In genomic region chr1:39103321-39104157, GRCh38 we compare ENCODE assay signal across 8 cellular contexts.
A peak's percentile ranks its signal among the peaks of the same experiment; 100 is the strongest.
DNase-seq lines count a peak whose midpoint lies in the region; ATAC-seq, FAIRE-seq and TF ChIP-seq lines count a peak whose summit lies in the region.

No MANE protein-coding gene starts in this region.

- CTCF ChIA-PET in CD4-positive, alpha-beta T cell (lab: Charles Lee) = interaction anchor here (0.8 to 1.8 kb wide), 4 partner anchors 88 to 307 kb away, joined by 4 to 7 read pairs (median 5); no protein-coding TSS in a partner anchor

- H3K27me3 Mint-ChIP-seq in CD4-positive, alpha-beta T cell = no peaks in the 10 kb centered on the region

- no peaks in the 10 kb centered on the region for H3K36me3 Mint-ChIP-seq in CD4-positive, alpha-beta T cell (ENCODE audit: low read depth)

- H3K9ac ChIP-seq in HUES48 (ENCODE audit: low read depth, low read length) = peak overlapping the region; percentile 91

- no peaks in the 10 kb centered on the region for H3K27me3 ChIP-seq in CD4-positive, alpha-beta T cell (ENCODE audit: control insufficient read depth, insufficient read depth, low read length)
- H3K27me3 ChIP-seq in HUES48 (ENCODE audit: control insufficient read depth, insufficient read depth, low read length) = no peaks in the 10 kb centered on the region
- H3K27me3 ChIP-seq in bronchial epithelial cell (ENCODE audit: control insufficient read depth, insufficient read depth, low read length) = no peaks in the 10 kb centered on the region
- H3K27me3 ChIP-seq in muscle layer of duodenum (ENCODE audit: low read depth, low read length) = no peaks in the 10 kb centered on the region

- H3K4me3 ChIP-seq in HUES48 (ENCODE audit: low read depth, low read length) (peak overlapping the region; percentile 86), bronchial epithelial cell (ENCODE audit: low read depth, low read length) (no peak overlapping the region), muscle layer of duodenum (ENCODE audit: low read depth in 1 of 2, low read length in 2 of 2) (no peak overlapping the region), mucosa of descending colon (no peak overlapping the region)

- peak overlapping the region; percentile 8 for H3K27ac Mint-ChIP-seq in CD4-positive, alpha-beta T cell

- no peaks in the 10 kb centered on the region for H3K9me3 Mint-ChIP-seq in CD4-positive, alpha-beta T cell

- POLR2A ChIA-PET in CD4-positive, alpha-beta T cell (lab: Charles Lee) = no interaction called here

- no peaks in the 10 kb centered on the region for H3K9me3 ChIP-seq in CD4-positive, alpha-beta T cell (ENCODE audit: control insufficient read depth, low read length)
- H3K9me3 ChIP-seq in HUES48 (ENCODE audit: control insufficient read depth, insufficient read depth, low read length) (no peaks in the 10 kb centered on the region), muscle layer of duodenum (ENCODE audit: control insufficient read depth in 1 of 2, low read length in 2 of 2) (no peaks in the 10 kb centered on the region), mucosa of descending colon (no peaks in the 10 kb centered on the region)

- H3K36me3 ChIP-seq in HUES48 (ENCODE audit: control insufficient read depth, insufficient read depth, low read length) = no peaks in the 10 kb centered on the region
- H3K36me3 ChIP-seq in bronchial epithelial cell (ENCODE audit: control insufficient read depth, insufficient read depth, low read length) = no peaks in the 10 kb centered on the region
- no peaks in the 10 kb centered on the region for H3K36me3 ChIP-seq in muscle layer of duodenum (ENCODE audit: control insufficient read depth in 1 of 2, insufficient read depth in 2 of 2, low read length in 2 of 2)
- H3K36me3 ChIP-seq in mucosa of descending colon (ENCODE audit: low read depth) = no peaks in the 10 kb centered on the region

- ATAC-seq in CD4-positive, alpha-beta T cell (ENCODE audit: poor library complexity) = no peak
- no peak for ATAC-seq in left lobe of liver
- ATAC-seq in GM19397 (IDR thresholded peaks at IDR 0.05; ENCODE audit: unreplicated experiment) = no peak
- ATAC-seq in mucosa of descending colon = no peak

- peaks cover 39% of the 10 kb centered on the region for H3K4me1 Mint-ChIP-seq in CD4-positive, alpha-beta T cell (ENCODE audit: low read depth)

- H3K4me1 ChIP-seq in HUES48 (ENCODE audit: control insufficient read depth, insufficient read depth, low read length) (peaks cover 45% of the 10 kb centered on the region), muscle layer of duodenum (ENCODE audit: control insufficient read depth in 1 of 2, insufficient read depth in 2 of 2, low read length in 2 of 2) (peaks cover 22 to 37% of the 10 kb centered on the region in 2 donors), mucosa of descending colon (ENCODE audit: low read depth) (peaks cover 18% of the 10 kb centered on the region)

- no peak for TF ChIP-seq CTCF in CD4-positive, alpha-beta T cell (IDR thresholded peaks at IDR 0.05)
- TF ChIP-seq CTCF in bronchial epithelial cell (IDR thresholded peaks at IDR 0.05; ENCODE audit: insufficient read depth, low read length, severe bottlenecking) (no peak), mucosa of descending colon (IDR thresholded peaks at IDR 0.05) (no peak)

- DNase-seq in CD4-positive, alpha-beta T cell = no peak
- DNase-seq in bronchial epithelial cell (ENCODE audit: low read depth) (peak; percentile 98), left lobe of liver (ENCODE audit: low spot score) (no peak), mucosa of descending colon (no peak), T1000 (lab: John Stamatoyannopoulos, UW) (no peak)

- intact Hi-C loops in CD4-positive, alpha-beta T cell (cut with DNase I, micrococcal nuclease) = loop anchor here in 1 of 2 experiments (2.0 to 5.0 kb wide), 5 partner anchors 75 to 549 kb away; no protein-coding TSS in a partner anchor
- intact Hi-C loops in mucosa of descending colon (cut with DNase I, micrococcal nuclease) = loop anchor here (5.0 to 10.0 kb wide), 3 partner anchors 84 to 161 kb away; no protein-coding TSS in a partner anchor

- peak overlapping the region; percentile 57 for H3K4me3 Mint-ChIP-seq in CD4-positive, alpha-beta T cell

- FAIRE-seq in bronchial epithelial cell (lab: Jason Lieb, UNC) = peak; percentile 95

- H3K27ac ChIP-seq in CD4-positive, alpha-beta T cell (ENCODE audit: low read depth, low read length) = no peak overlapping the region
- H3K27ac ChIP-seq in HUES48 (ENCODE audit: low read depth, low read length) (peak overlapping the region; percentile 94), muscle layer of duodenum (ENCODE audit: low read length) (peak overlapping the region; percentile 72)
